1 cellular context compared by ENCODE assay signal in the genomic region with DNA sequence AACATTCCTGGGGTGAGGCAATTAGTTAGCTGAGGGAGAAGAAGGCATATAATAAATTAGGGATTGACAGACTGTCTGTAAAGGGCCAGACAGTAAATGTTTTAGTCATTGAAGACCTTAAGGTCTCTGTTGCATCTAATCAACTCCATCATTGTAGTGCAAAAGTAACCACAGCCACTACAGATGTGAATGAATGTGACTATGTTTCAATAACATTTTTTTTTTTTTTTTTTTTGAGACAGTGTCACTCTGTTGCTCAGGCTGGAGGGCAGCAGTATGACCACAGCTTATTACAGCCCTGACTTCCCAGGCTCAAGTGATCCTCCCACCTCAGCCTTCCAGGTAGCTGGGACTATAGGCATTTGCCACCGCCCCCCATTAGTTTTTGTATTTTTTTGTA. TPM values are rescaled to one million over a fixed set of nuclear protein-coding genes. Genes with fewer than 3 reads are reported as not detected.
"Had no signal": no experiment of that assay in that cellular context is flagged by ENCODE, and none has a peak within 500 bp of the region (broad histone marks: within the 10 kb centered on the region; RNA-seq: fewer than 3 reads in every experiment).

No MANE protein-coding gene starts in this region.

RNA-seq across cellular contexts. Expression of gene GGT5, which starts 35.5 kb away (rescaled TPM):
- total RNA-seq: HT1080 had no signal
